ENCODE assay signal across 9 cellular contexts in the genomic region with DNA sequence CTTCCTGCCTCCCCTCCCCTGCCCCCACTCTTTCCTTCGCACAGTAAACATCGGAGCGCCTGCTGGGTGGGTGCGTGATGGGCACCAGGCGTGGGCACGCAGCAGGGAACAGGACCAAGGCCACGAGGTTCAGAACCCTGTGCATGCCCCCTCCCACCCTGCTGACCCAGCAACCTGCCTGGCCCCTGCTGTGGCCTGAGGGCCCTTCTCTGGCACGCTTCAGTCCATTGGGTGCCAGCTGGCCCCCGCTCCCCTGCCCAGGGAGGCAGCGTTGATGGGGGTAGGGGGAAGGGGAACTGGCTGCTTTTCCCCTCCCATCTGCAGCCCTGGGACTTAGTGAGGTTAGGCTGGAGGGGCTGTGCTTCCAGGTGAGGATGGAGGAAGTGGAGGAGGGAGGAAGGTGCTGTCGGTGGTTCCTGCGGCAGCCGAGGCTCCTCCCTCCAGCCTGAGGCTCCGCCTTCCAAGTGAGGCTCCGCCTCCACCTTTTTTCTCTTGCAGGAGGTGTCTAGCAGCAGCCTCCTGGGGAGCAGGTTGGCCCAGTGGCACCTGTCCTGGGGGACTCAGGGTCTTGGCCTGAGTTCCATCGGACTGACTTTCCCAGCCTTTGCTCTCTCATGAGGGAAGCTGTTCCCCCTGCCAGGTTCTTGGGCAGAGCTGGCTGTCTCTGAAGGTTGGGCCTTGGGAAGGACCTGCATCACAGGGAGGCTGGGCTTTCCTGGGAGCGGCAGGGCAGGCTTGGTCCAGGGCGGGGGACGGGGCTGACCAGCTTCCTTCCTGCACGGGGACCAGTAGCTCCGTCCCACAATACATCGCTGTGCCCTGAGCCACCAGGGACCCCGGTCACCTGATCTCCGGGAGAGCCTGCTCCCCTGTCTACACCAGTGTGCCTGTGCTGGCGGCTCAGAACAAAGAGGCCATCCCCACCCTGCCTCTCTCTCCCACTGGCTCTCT. TPM values are rescaled to one million over a fixed set of nuclear protein-coding genes. Genes with fewer than 3 reads are reported as not detected.
DNase-seq lines count a peak whose midpoint lies in the region; FAIRE-seq and TF ChIP-seq lines count a peak whose summit lies in the region.
"Had no signal": no experiment of that assay in that cellular context is flagged by ENCODE, and none has a peak within 500 bp of the region (broad histone marks: within the 10 kb centered on the region; RNA-seq: fewer than 3 reads in every experiment).

No MANE protein-coding gene starts in this region.

- H2AFZ ChIP-seq in OCI-LY7 (ENCODE audit: low read length) (no peak overlapping the region), PC-9 (no peak overlapping the region)

- H3K9ac ChIP-seq in kidney (ENCODE audit: low read length in 2 of 2) = peak overlapping the region in 1 of 2 donors; percentile 34

- H3K27ac ChIP-seq in OCI-LY7 (ENCODE audit: low read depth, low read length, poor library complexity, severe bottlenecking) (no peak overlapping the region), kidney (ENCODE audit: low read depth in 2 of 2, low read length in 2 of 2) (peak overlapping the region; percentile 51 to 69), PC-9 (no peak overlapping the region)

- BruUV-seq in OCI-LY7 (replicated peaks; lab: Mats Ljungman, UMichigan) = no TSS peak
- no TSS peak for BruUV-seq in PC-9 (replicated peaks; lab: Mats Ljungman, UMichigan)

- H3K36me3 Mint-ChIP-seq in activated naive CD4-positive, alpha-beta T cell treated with anti-CD3 and anti-CD28 coated beads for 36 hours (ENCODE audit: low read depth) = peaks cover 3% of the 10 kb centered on the region

- no peaks in the 10 kb centered on the region for H3F3A ChIP-seq in PC-9 (ENCODE audit: insufficient read depth, low read depth)

- H3K36me3 ChIP-seq in OCI-LY7 (ENCODE audit: insufficient read depth, low read length) (peaks cover 53% of the 10 kb centered on the region), kidney (ENCODE audit: control insufficient read depth in 1 of 2, insufficient read depth in 2 of 2, low read length in 2 of 2) (peaks cover 3 to 16% of the 10 kb centered on the region in 2 donors), PC-9 (ENCODE audit: low read depth) (no peaks in the 10 kb centered on the region)

- no peak overlapping the region for H3K4me3 Mint-ChIP-seq in activated naive CD4-positive, alpha-beta T cell treated with anti-CD3 and anti-CD28 coated beads for 36 hours

- H3K4me1 ChIP-seq in OCI-LY7 (ENCODE audit: insufficient read depth, low read length, poor library complexity, severe bottlenecking) (no peaks in the 10 kb centered on the region), kidney (ENCODE audit: control insufficient read depth in 1 of 2, insufficient read depth in 1 of 2, low read depth in 1 of 2, low read length in 2 of 2) (peaks cover 16 to 48% of the 10 kb centered on the region in 2 donors), PC-9 (replicated peaks; ENCODE audit: insufficient read depth) (no peaks in the 10 kb centered on the region)

- no peak overlapping the region for H3K4me2 ChIP-seq in OCI-LY7 (ENCODE audit: low read length)
- H3K4me2 ChIP-seq in PC-9 = no peak overlapping the region

- H3K4me3 ChIP-seq in OCI-LY7 (ENCODE audit: low read depth, low read length, poor library complexity, severe bottlenecking) (no peak overlapping the region), kidney (ENCODE audit: low read length in 2 of 2) (no peak overlapping the region), PC-9 (no peak overlapping the region)

- CTCF ChIA-PET in OCI-LY7 (lab: Charles Lee; ENCODE audit: unreplicated experiment) = interaction anchor here (0.6 kb wide), 1 partner anchor 125 kb away, joined by 20 read pairs; no protein-coding TSS in a partner anchor
- CTCF ChIA-PET in activated naive CD4-positive, alpha-beta T cell treated with anti-CD3 and anti-CD28 coated beads for 36 hours (lab: Charles Lee) = no interaction called here
- CTCF ChIA-PET in PC-9 (lab: Charles Lee) = no interaction called here

- no peaks in the 10 kb centered on the region for H3K9me2 ChIP-seq in OCI-LY7 (ENCODE audit: insufficient read depth, low read length)
- no peaks in the 10 kb centered on the region for H3K9me2 ChIP-seq in PC-9 (ENCODE audit: insufficient read depth)

- DNase-seq in OCI-LY7 (ENCODE audit: low spot score) (peak; percentile 14), kidney (peak; percentile 82), amniotic stem cell (lab: John Stamatoyannopoulos, UW) (no peak), PC-9 (no peak), DMS153 treated with DMSO at 0.1 percent for 48 hours (lab: John Stamatoyannopoulos, UW; ENCODE audit: unreplicated experiment) (no peak), foreskin melanocyte (no peak)
- peak; percentile 37 for DNase-seq in activated naive CD4-positive, alpha-beta T cell treated with anti-CD3 and anti-CD28 coated beads for 36 hours
- peak; percentile 19 for DNase-seq in stimulated activated CD8-positive, alpha-beta memory T cell treated with anti-CD3 and anti-CD28 coated beads, Interleukin-7, amount 100 ng/mL, for 24 hours (ENCODE audit: low read depth)

- no peak overlapping the region for H3K27ac Mint-ChIP-seq in activated naive CD4-positive, alpha-beta T cell treated with anti-CD3 and anti-CD28 coated beads for 36 hours

- H4K20me1 ChIP-seq in OCI-LY7 (ENCODE audit: insufficient read depth, low read length) (no peaks in the 10 kb centered on the region; the same call in 1 of the 2 replicates), PC-9 (ENCODE audit: insufficient read depth) (peaks cover 15% of the 10 kb centered on the region)

- TF ChIP-seq CTCF in OCI-LY7 (conservative IDR thresholded peaks at IDR 0.05; ENCODE audit: low read length) (no peak), kidney (IDR thresholded peaks at IDR 0.05; ENCODE audit: borderline replicate concordance, extremely low read depth, insufficient read depth) (no peak), PC-9 (conservative IDR thresholded peaks at IDR 0.05) (no peak)

- H3K9me3 Mint-ChIP-seq in activated naive CD4-positive, alpha-beta T cell treated with anti-CD3 and anti-CD28 coated beads for 36 hours = no peaks in the 10 kb centered on the region

- no peaks in the 10 kb centered on the region for H3K27me3 ChIP-seq in PC-9 (ENCODE audit: insufficient read depth, low read depth)

- POLR2A ChIA-PET in OCI-LY7 (lab: Charles Lee) (interaction anchor here (0.7 kb wide), 1 partner anchor 1621 kb away, joined by 4 read pairs; no protein-coding TSS in a partner anchor), PC-9 (lab: Charles Lee; ENCODE audit: unreplicated experiment) (no interaction called here)

- intact Hi-C loops in OCI-LY7 (cut with micrococcal nuclease; ENCODE audit: unreplicated experiment) (no loop called here), kidney (cut with DNase I) (no loop called here), PC-9 (cut with micrococcal nuclease; ENCODE audit: unreplicated experiment) (no loop called here)
- intact Hi-C loops in activated naive CD4-positive, alpha-beta T cell treated with anti-CD3 and anti-CD28 coated beads for 36 hours (cut with micrococcal nuclease) = no loop called here

- no peaks in the 10 kb centered on the region for H3K27me3 Mint-ChIP-seq in activated naive CD4-positive, alpha-beta T cell treated with anti-CD3 and anti-CD28 coated beads for 36 hours (ENCODE audit: low read depth)

- no peaks in the 10 kb centered on the region for H3K9me3 ChIP-seq in OCI-LY7 (ENCODE audit: low read length)
- H3K9me3 ChIP-seq in kidney (ENCODE audit: control insufficient read depth in 1 of 2, low read length in 2 of 2) = no peaks in the 10 kb centered on the region
- no peaks in the 10 kb centered on the region for H3K9me3 ChIP-seq in PC-9 (ENCODE audit: insufficient read depth, low read depth)

- no peak for FAIRE-seq in kidney (lab: Jason Lieb, UNC)
- FAIRE-seq: endometrium had no signal

- H3K79me2 ChIP-seq in OCI-LY7 (ENCODE audit: insufficient read depth, low read depth, low read length) (peaks cover under 1% of the 10 kb centered on the region; the same call in 1 of the 2 replicates), PC-9 (ENCODE audit: low read depth) (peaks cover 7% of the 10 kb centered on the region; the same call in 1 of the 2 replicates)

- peaks cover 22% of the 10 kb centered on the region for H3K4me1 Mint-ChIP-seq in activated naive CD4-positive, alpha-beta T cell treated with anti-CD3 and anti-CD28 coated beads for 36 hours (ENCODE audit: low read depth)

RNA-seq across cellular contexts. Expression of gene PIAS4, which starts 7.3 kb away (rescaled TPM):
- total RNA-seq in OCI-LY7 (2014; rRNA removed; shearing (Covaris generic)) = 25.3 and 31.5 TPM in 2 replicates
- 34.4 and 35.0 TPM in 2 replicates for total RNA-seq in OCI-LY7 (2022)
- total RNA-seq in activated naive CD4-positive, alpha-beta T cell treated with anti-CD3 and anti-CD28 coated beads for 36 hours = 10 to 100 TPM; 16.1 to 20.1 TPM
- total RNA-seq in kidney = 25.0 TPM
- polyA plus RNA-seq in kidney (ENCODE audit: insufficient read depth, low read depth, low replicate concordance) = 9.8 TPM
- 25.5 and 26.5 TPM in 2 replicates for total RNA-seq in PC-9 (2021)

RNA-seq across cellular contexts. Expression of gene EEF2, which starts 29.6 kb away (rescaled TPM):
- total RNA-seq in OCI-LY7 (2014; rRNA removed; shearing (Covaris generic)) = 1,633 and 1,634 TPM in 2 replicates
- 3,507 and 3,668 TPM in 2 replicates for total RNA-seq in OCI-LY7 (2022)
- total RNA-seq in activated naive CD4-positive, alpha-beta T cell treated with anti-CD3 and anti-CD28 coated beads for 36 hours = 1,000 to 10,000 TPM; 3,747 to 3,914 TPM
- 1,813 TPM for total RNA-seq in kidney
- 1,520 TPM for polyA plus RNA-seq in kidney (ENCODE audit: insufficient read depth, low read depth, low replicate concordance)
- total RNA-seq in PC-9 (2021) = 1,471 and 1,742 TPM in 2 replicates

RNA-seq across cellular contexts. Expression of gene DAPK3, which starts 43.9 kb away (rescaled TPM):
- total RNA-seq in OCI-LY7 (2014; rRNA removed; shearing (Covaris generic)) = 48.6 and 49.3 TPM in 2 replicates
- total RNA-seq in OCI-LY7 (2022) = 40.4 and 47.1 TPM in 2 replicates
- 10 to 100 TPM; 19.3 to 19.6 TPM for total RNA-seq in activated naive CD4-positive, alpha-beta T cell treated with anti-CD3 and anti-CD28 coated beads for 36 hours
- 54.6 TPM for total RNA-seq in kidney
- 30.6 TPM for polyA plus RNA-seq in kidney (ENCODE audit: insufficient read depth, low read depth, low replicate concordance)
- total RNA-seq in PC-9 (2021) = 38.1 and 46.5 TPM in 2 replicates

RNA-seq across cellular contexts. Expression of gene ZBTB7A, which starts 51.9 kb away (rescaled TPM):
- 13.1 and 17.2 TPM in 2 replicates for total RNA-seq in OCI-LY7 (2014; rRNA removed; shearing (Covaris generic))
- total RNA-seq in OCI-LY7 (2022) (29.3 and 31.2 TPM in 2 replicates), kidney (53.2 TPM), PC-9 (2021) (41.2 and 48.2 TPM in 2 replicates)
- total RNA-seq in activated naive CD4-positive, alpha-beta T cell treated with anti-CD3 and anti-CD28 coated beads for 36 hours = 10 to 100 TPM; 11.3 to 11.9 TPM
- polyA plus RNA-seq in kidney (ENCODE audit: insufficient read depth, low read depth, low replicate concordance) = 8.9 TPM

Comparison
In these comparisons a context has a peak if more than half of its experiments do, and no peak if none do; other contexts are left out.
1. DNase-seq: peak in OCI-LY7 (single experiment), activated naive CD4-positive, alpha-beta T cell treated with anti-CD3 and anti-CD28 coated beads for 36 hours (single experiment), kidney (single experiment) and stimulated activated CD8-positive, alpha-beta memory T cell treated with anti-CD3 and anti-CD28 coated beads, Interleukin-7, amount 100 ng/mL, for 24 hours (single experiment); none in amniotic stem cell (single experiment), PC-9 (0 of 2), DMS153 treated with DMSO at 0.1 percent for 48 hours (single experiment) and foreskin melanocyte (single experiment).
2. H3K27ac ChIP-seq: peak in kidney (2 of 2); none in OCI-LY7 (single experiment) and PC-9 (single experiment).